ENCODE assay signal across 2 cellular contexts in genomic region chr16:57469917-57470470, GRCh38.
TF ChIP-seq lines count a peak whose summit lies in the region.

No MANE protein-coding gene starts in this region.

TF ChIP-seq in SK-N-SH, 30 proteins besides CTCF, POLR2A, EP300 and RAD21 (continued from another document):
- TF ChIP-seq RFX5 (IDR thresholded peaks at IDR 0.05; ENCODE audit: low read length): no peak
- no peak for TF ChIP-seq NFIC (IDR thresholded peaks at IDR 0.05; ENCODE audit: borderline replicate concordance)
- no peak for TF ChIP-seq YY1 (IDR thresholded peaks at IDR 0.05; ENCODE audit: low read depth)
- TF ChIP-seq ZBTB33 (IDR thresholded peaks at IDR 0.05; ENCODE audit: borderline replicate concordance, low read depth): no peak
- no peak for TF ChIP-seq POLR2AphosphoS5 (IDR thresholded peaks at IDR 0.05; ENCODE audit: low read depth, low read length)
- no peak for TF ChIP-seq JUND (IDR thresholded peaks at IDR 0.05)
- no peak for TF ChIP-seq PBX3 (IDR thresholded peaks at IDR 0.05)
- no peak for TF ChIP-seq SMC3 (IDR thresholded peaks at IDR 0.05; ENCODE audit: low read depth, low read length)
- TF ChIP-seq FOXM1 (IDR thresholded peaks at IDR 0.05; ENCODE audit: low read depth): no peak
- TF ChIP-seq, protein P1, sequence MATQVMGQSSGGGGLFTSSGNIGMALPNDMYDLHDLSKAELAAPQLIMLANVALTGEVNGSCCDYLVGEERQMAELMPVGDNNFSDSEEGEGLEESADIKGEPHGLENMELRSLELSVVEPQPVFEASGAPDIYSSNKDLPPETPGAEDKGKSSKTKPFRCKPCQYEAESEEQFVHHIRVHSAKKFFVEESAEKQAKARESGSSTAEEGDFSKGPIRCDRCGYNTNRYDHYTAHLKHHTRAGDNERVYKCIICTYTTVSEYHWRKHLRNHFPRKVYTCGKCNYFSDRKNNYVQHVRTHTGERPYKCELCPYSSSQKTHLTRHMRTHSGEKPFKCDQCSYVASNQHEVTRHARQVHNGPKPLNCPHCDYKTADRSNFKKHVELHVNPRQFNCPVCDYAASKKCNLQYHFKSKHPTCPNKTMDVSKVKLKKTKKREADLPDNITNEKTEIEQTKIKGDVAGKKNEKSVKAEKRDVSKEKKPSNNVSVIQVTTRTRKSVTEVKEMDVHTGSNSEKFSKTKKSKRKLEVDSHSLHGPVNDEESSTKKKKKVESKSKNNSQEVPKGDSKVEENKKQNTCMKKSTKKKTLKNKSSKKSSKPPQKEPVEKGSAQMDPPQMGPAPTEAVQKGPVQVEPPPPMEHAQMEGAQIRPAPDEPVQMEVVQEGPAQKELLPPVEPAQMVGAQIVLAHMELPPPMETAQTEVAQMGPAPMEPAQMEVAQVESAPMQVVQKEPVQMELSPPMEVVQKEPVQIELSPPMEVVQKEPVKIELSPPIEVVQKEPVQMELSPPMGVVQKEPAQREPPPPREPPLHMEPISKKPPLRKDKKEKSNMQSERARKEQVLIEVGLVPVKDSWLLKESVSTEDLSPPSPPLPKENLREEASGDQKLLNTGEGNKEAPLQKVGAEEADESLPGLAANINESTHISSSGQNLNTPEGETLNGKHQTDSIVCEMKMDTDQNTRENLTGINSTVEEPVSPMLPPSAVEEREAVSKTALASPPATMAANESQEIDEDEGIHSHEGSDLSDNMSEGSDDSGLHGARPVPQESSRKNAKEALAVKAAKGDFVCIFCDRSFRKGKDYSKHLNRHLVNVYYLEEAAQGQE (IDR thresholded peaks at IDR 0.05; ENCODE audit: low read depth, low read length): no peak
- TF ChIP-seq USF1 (IDR thresholded peaks at IDR 0.05; ENCODE audit: borderline replicate concordance, low read depth): no peak
- TF ChIP-seq TAF1 (IDR thresholded peaks at IDR 0.05; ENCODE audit: borderline replicate concordance, low read depth, low read length): no peak
- no peak for TF ChIP-seq GATA2 (CRISPR knock-in tag; IDR thresholded peaks at IDR 0.05)
- no peak for TF ChIP-seq SIN3A (IDR thresholded peaks at IDR 0.05; ENCODE audit: borderline replicate concordance, low read depth, low read length)
- TF ChIP-seq FOSL2 (IDR thresholded peaks at IDR 0.05; ENCODE audit: borderline replicate concordance, low read depth): no peak
- TF ChIP-seq ELF1 (IDR thresholded peaks at IDR 0.05): no peak
TF ChIP-seq in SK-N-SH: peak in this region for 0.

TF ChIP-seq in SK-N-SH treated with all-trans-retinoic acid at 6 μM for 48 hours, 23 proteins besides CTCF, POLR2A, EP300 and RAD21 (continued from another document):
- TF ChIP-seq PATZ1 (CRISPR knock-in tag; IDR thresholded peaks at IDR 0.05; ENCODE audit: borderline replicate concordance): no peak
- no peak for TF ChIP-seq TSHZ2 (CRISPR knock-in tag; IDR thresholded peaks at IDR 0.05)
- no peak for TF ChIP-seq ZC3H10 (CRISPR knock-in tag; IDR thresholded peaks at IDR 0.05)
- no peak for TF ChIP-seq CSRNP3 (CRISPR knock-in tag; IDR thresholded peaks at IDR 0.05)
- no peak for TF ChIP-seq SNAI2 (CRISPR knock-in tag; IDR thresholded peaks at IDR 0.05)
- no peak for TF ChIP-seq BACH2 (CRISPR knock-in tag; IDR thresholded peaks at IDR 0.05; ENCODE audit: borderline replicate concordance)
- TF ChIP-seq ZFP3 (CRISPR knock-in tag; IDR thresholded peaks at IDR 0.05): no peak
- TF ChIP-seq, protein P2, sequence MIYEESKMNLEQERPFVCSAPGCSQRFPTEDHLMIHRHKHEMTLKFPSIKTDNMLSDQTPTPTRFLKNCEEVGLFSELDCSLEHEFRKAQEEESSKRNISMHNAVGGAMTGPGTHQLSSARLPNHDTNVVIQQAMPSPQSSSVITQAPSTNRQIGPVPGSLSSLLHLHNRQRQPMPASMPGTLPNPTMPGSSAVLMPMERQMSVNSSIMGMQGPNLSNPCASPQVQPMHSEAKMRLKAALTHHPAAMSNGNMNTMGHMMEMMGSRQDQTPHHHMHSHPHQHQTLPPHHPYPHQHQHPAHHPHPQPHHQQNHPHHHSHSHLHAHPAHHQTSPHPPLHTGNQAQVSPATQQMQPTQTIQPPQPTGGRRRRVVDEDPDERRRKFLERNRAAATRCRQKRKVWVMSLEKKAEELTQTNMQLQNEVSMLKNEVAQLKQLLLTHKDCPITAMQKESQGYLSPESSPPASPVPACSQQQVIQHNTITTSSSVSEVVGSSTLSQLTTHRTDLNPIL (CRISPR knock-in tag; IDR thresholded peaks at IDR 0.05; ENCODE audit: low read depth): no peak
